In the genomic region with DNA sequence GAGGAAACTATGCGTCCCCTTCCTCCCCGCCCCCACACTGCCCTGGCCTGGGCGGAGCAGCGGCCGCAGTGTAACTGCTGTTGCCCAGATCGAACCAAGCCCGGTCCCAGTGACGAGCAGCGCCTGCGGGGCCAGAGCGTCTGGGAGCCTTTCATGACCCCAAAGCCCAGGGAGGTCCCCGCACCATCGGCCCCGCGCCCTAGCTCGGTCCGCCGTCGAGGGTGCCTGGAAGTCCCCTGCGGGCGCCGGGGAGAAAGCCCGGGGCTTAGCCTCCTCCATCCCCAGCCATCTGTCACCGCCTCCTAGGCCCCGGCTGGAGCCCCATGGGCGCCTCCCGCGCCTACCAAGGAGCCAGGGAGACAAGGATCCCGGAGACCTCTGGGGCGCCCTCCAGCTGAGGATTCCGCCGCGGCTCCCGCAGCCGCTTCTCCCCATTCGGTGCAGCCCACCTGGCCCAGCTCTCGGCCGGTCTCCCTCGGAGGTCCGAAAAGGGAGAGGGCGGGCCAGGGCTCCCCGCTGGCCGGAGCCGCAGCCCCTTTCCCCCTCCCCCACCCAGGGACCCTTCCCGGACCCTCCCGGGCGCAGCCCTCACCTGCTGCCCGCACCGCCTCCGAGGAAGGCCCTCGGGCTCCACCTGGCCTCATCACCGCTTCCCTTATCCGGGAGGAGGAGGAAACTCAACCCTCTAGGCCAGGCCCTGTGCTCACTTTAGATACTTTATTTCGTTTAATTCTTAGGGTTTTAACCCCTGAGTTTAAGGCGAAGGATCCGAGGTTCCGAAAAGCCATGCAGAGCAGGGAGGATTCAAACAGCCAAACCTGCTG, we compare ENCODE assay signal across 19 cellular contexts. TPM values are rescaled to one million over a fixed set of nuclear protein-coding genes. Genes with fewer than 3 reads are reported as not detected.
DNase-seq lines count a peak whose midpoint lies in the region; ATAC-seq and TF ChIP-seq lines count a peak whose summit lies in the region.
"Had no signal": no experiment of that assay in that cellular context is flagged by ENCODE, and none has a peak within 500 bp of the region (broad histone marks: within the 10 kb centered on the region; RNA-seq: fewer than 3 reads in every experiment).

No MANE protein-coding gene starts in this region.

- H3K4me1 ChIP-seq in heart right ventricle (no peaks in the 10 kb centered on the region), lower lobe of right lung (peaks cover 8% of the 10 kb centered on the region), thyroid gland (no peaks in the 10 kb centered on the region)
- H3K4me1 ChIP-seq: adrenal gland, sigmoid colon had no signal

- H3K4me3 ChIP-seq in heart right ventricle (peak overlapping the region in 7 of 10 donors; percentile 14 to 34 (median 24)), lower lobe of right lung (peak overlapping the region; percentile 27), thyroid gland (replicated peaks in 1 of 3) (no peak overlapping the region)
- H3K4me3 ChIP-seq: adrenal gland, sigmoid colon had no signal

- H3K27me3 ChIP-seq in heart right ventricle, result peaks cover 0 to 18% (median 0%) of the 10 kb centered on the region in 7 donors
- H3K27me3 ChIP-seq in lower lobe of right lung (ENCODE audit: low read depth), result no peaks in the 10 kb centered on the region
- H3K27me3 ChIP-seq in thyroid gland, result no peaks in the 10 kb centered on the region
- H3K27me3 ChIP-seq: adrenal gland had no signal

- intact Hi-C loops in heart right ventricle (cut with DNase I), result no loop called here
- intact Hi-C loops in cardiac septum (cut with DNase I), result no loop called here
- intact Hi-C loops in lower lobe of right lung (cut with DNase I), result no loop called here
- intact Hi-C loops in thyroid gland (cut with DNase I), result no loop called here

- TF ChIP-seq POLR2A in erythroblast (IDR thresholded peaks at IDR 0.05; ENCODE audit: low read length) (no peak), thyroid gland (IDR thresholded peaks at IDR 0.05) (no peak)

- ATAC-seq in heart right ventricle (peak in 4 of 8 donors; percentile 28 to 57 (median 35)), lower lobe of right lung (peak in 1 of 2 donors; percentile 61)

- H3K9me3 ChIP-seq in heart right ventricle (peaks cover 0 to 16% (median 0%) of the 10 kb centered on the region in 11 donors), lower lobe of right lung (no peaks in the 10 kb centered on the region), thyroid gland (no peaks in the 10 kb centered on the region)
- H3K9me3 ChIP-seq: adrenal gland, neutrophil had no signal

- H3K36me3 ChIP-seq in heart right ventricle (peaks cover 0 to 7% (median 0%) of the 10 kb centered on the region in 9 donors), lower lobe of right lung (no peaks in the 10 kb centered on the region), thyroid gland (no peaks in the 10 kb centered on the region)
- H3K36me3 ChIP-seq: adrenal gland, neutrophil had no signal

- H3K27ac ChIP-seq in heart right ventricle (no peak overlapping the region), lower lobe of right lung (no peak overlapping the region), thyroid gland (no peak overlapping the region)
- H3K27ac ChIP-seq: adrenal gland, neutrophil, sigmoid colon had no signal

- DNase-seq in heart right ventricle (no peak), cardiac septum (ENCODE audit: low spot score) (no peak), erythroblast (lab: John Stamatoyannopoulos, UW) (peak; percentile 9 to 22), lower lobe of right lung (no peak), thyroid gland (peak; percentile 12 to 16), NCI-H1436 treated with DMSO at 0.1 percent for 48 hours (lab: John Stamatoyannopoulos, UW) (no peak), GOT3 (lab: John Stamatoyannopoulos, UW) (no peak), HT-29 (ENCODE audit: low spot score) (no peak)
- DNase-seq: activated CD4-positive, alpha-beta T cell treated with anti-CD3 and anti-CD28 coated beads, Interleukin-2, amount 50 U/mL, for 4 hours; activated gamma-delta T cell; adrenal gland; C1 segment of cervical spinal cord; foreskin melanocyte; NCI-H1417; NCI-H69; SHP77 treated with DMSO at 0.1 percent for 48 hours; sigmoid colon; stimulated activated naive CD4-positive, alpha-beta T cell treated with Interleukin-2 at 50 U/mL for 16 hours had no signal

- 44 to 50% methylated on average over 53 to 57 of the region's 57 CpGs for WGBS in heart right ventricle, 2 donors
- WGBS in thyroid gland, 2 donors, result 45 to 68% methylated on average over 14 to 51 of the region's 57 CpGs

- TF ChIP-seq CTCF in heart right ventricle (IDR thresholded peaks at IDR 0.05) (no peak), lower lobe of right lung (IDR thresholded peaks at IDR 0.05) (no peak), thyroid gland (IDR thresholded peaks at IDR 0.05) (no peak)

RNA-seq across cellular contexts. Expression of a gene that starts 45.6 kb away (rescaled TPM):
- 10 to 100 TPM; 13.6 to 26.5 (median 15.6) TPM for total RNA-seq in heart right ventricle
- 10 to 100 TPM; 21.4 to 24.7 TPM for polyA plus RNA-seq in heart right ventricle
- total RNA-seq in cardiac septum, result 18.7 TPM
- 21.2 TPM for total RNA-seq in lower lobe of right lung
- 10 to 100 TPM; 20.7 to 40.2 (median 28.3) TPM for total RNA-seq in thyroid gland
- 26.0 and 29.7 TPM in 2 replicates for total RNA-seq in HT-29 (2014; rRNA removed; shearing (Covaris generic))

Comparison
In these comparisons a context has a peak if more than half of its experiments do, and no peak if none do; other contexts are left out.
1. DNase-seq: peak in erythroblast (2 of 2) and thyroid gland (2 of 2); none in heart right ventricle (0 of 2), cardiac septum (single experiment), lower lobe of right lung (single experiment), NCI-H1436 treated with DMSO at 0.1 percent for 48 hours (single experiment), GOT3 (single experiment) and HT-29 (single experiment).
2. H3K4me3 ChIP-seq: peak in heart right ventricle (7 of 10) and lower lobe of right lung (single experiment); none in thyroid gland (0 of 3).